ENCODE assay signal across 8 cellular contexts in the genomic region with DNA sequence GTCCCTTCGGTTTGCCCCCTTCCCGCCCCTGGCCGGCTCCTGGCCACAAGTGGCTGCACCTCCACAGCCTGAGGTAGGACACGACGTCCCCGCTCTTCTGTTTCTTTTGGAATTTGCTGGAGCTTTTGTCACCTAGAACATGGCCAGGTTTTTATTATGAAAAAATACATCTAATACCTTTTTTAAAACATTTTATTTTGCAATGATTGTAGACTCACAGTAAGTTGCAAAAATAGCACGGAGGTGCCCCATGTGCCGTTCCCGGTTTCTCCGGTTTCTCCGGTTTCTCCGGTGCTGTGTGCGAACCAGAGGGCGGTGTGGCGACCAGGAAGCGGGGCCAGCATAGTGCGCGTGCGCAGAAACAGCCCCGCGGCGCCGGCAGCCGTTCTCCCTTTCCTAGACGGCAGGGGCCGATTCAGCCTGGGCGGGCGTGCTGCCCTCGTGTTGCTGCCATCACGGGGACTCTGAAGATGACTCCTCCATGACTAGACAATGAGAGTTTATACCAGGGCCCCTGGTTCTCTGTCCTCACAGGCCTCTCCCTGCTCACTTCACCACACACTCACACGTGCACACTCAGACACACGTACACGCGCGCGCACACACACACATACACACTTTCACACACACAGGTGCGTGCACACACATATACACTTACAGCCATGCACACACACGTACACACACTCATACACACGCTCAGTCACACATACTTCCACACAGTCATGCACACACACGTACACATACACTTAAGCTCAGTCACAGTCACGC.
A peak's percentile ranks its signal among the peaks of the same experiment; 100 is the strongest.
DNase-seq lines count a peak whose midpoint lies in the region; ATAC-seq and TF ChIP-seq lines count a peak whose summit lies in the region.

No MANE protein-coding gene starts in this region.

- H3K9me3 Mint-ChIP-seq in activated T-helper 2 cell treated with anti-CD3 and anti-CD28 coated beads, Interferon-gamma antibody, Interleukin-2, Interleukin-4, amounts not matched to agents 10 μg/mL and 5 μg/mL and 100 μg/mL, durations not matched to agents 14 hours and 24 hours and 36 hours: no peaks in the 10 kb centered on the region

- H3K27ac Mint-ChIP-seq in activated T-helper 2 cell treated with anti-CD3 and anti-CD28 coated beads, Interferon-gamma antibody, Interleukin-2, Interleukin-4, amounts not matched to agents 10 μg/mL and 5 μg/mL and 100 μg/mL, durations not matched to agents 14 hours and 24 hours and 36 hours: peak overlapping the region; percentile 70

- H3K36me3 ChIP-seq in HUES48 (ENCODE audit: control insufficient read depth, insufficient read depth, low read length): no peaks in the 10 kb centered on the region

- peak overlapping the region; percentile 74 for H3K4me3 Mint-ChIP-seq in activated T-helper 2 cell treated with anti-CD3 and anti-CD28 coated beads, Interferon-gamma antibody, Interleukin-2, Interleukin-4, amounts not matched to agents 10 μg/mL and 5 μg/mL and 100 μg/mL, durations not matched to agents 14 hours and 24 hours and 36 hours (ENCODE audit: low read depth)

- peak overlapping the region; percentile 37 for H3K4me3 ChIP-seq in HUES48 (ENCODE audit: low read depth, low read length)

- H3K4me1 ChIP-seq in HUES48 (ENCODE audit: control insufficient read depth, insufficient read depth, low read length): no peaks in the 10 kb centered on the region

- peaks cover 5% of the 10 kb centered on the region; the same call in 1 of the 2 replicates for H3K27me3 ChIP-seq in HUES48 (ENCODE audit: control insufficient read depth, insufficient read depth, low read length)

- no peaks in the 10 kb centered on the region for H3K36me3 Mint-ChIP-seq in activated T-helper 2 cell treated with anti-CD3 and anti-CD28 coated beads, Interferon-gamma antibody, Interleukin-2, Interleukin-4, amounts not matched to agents 10 μg/mL and 5 μg/mL and 100 μg/mL, durations not matched to agents 14 hours and 24 hours and 36 hours (ENCODE audit: low read depth)

- POLR2A ChIA-PET in RWPE1 (lab: Yijun Ruan, JAX; ENCODE audit: low non-redundant PET): no interaction called here

- no peaks in the 10 kb centered on the region for H3K9me3 ChIP-seq in HUES48 (ENCODE audit: control insufficient read depth, insufficient read depth, low read length)

- H3K27me3 Mint-ChIP-seq in activated T-helper 2 cell treated with anti-CD3 and anti-CD28 coated beads, Interferon-gamma antibody, Interleukin-2, Interleukin-4, amounts not matched to agents 10 μg/mL and 5 μg/mL and 100 μg/mL, durations not matched to agents 14 hours and 24 hours and 36 hours (ENCODE audit: low read depth): no peaks in the 10 kb centered on the region

- TF ChIP-seq CTCF in RWPE1 (conservative IDR thresholded peaks at IDR 0.05; ENCODE audit: low read depth): no peak

- H3K9ac ChIP-seq in HUES48 (ENCODE audit: low read depth, low read length): no peak overlapping the region

- H3K4me1 Mint-ChIP-seq in activated T-helper 2 cell treated with anti-CD3 and anti-CD28 coated beads, Interferon-gamma antibody, Interleukin-2, Interleukin-4, amounts not matched to agents 10 μg/mL and 5 μg/mL and 100 μg/mL, durations not matched to agents 14 hours and 24 hours and 36 hours (ENCODE audit: low read depth): peaks cover 30% of the 10 kb centered on the region

- peak; percentile 47 for ATAC-seq in GM18907 (IDR thresholded peaks at IDR 0.05; ENCODE audit: unreplicated experiment)

- CTCF ChIA-PET in RWPE1 (lab: Yijun Ruan, JAX): interaction anchor here (0.8 kb wide), 1 partner anchor 11 kb away, joined by 3 read pairs; no protein-coding TSS in a partner anchor

- DNase-seq in 8988T: peak; percentile 84
- DNase-seq in RWPE1 (ENCODE audit: low spot score): peak; percentile 89
- peak; percentile 78 for DNase-seq in activated T-helper 2 cell treated with anti-CD3 and anti-CD28 coated beads, Interferon-gamma antibody, Interleukin-2, Interleukin-4, amounts not matched to agents 10 μg/mL and 5 μg/mL and 100 μg/mL, durations not matched to agents 14 hours and 24 hours and 36 hours (ENCODE audit: low spot score)
- DNase-seq in fibroblast of the conjunctiva (ENCODE audit: low read depth): peak; percentile 40
- peak; percentile 58 for DNase-seq in occipital lobe (lab: John Stamatoyannopoulos, UW)
- DNase-seq in substantia nigra (lab: John Stamatoyannopoulos, UW): peak in 44 of 49 donors; percentile 12 to 81 (median 55)

- H3K27ac ChIP-seq in HUES48 (ENCODE audit: low read depth, low read length) (no peak overlapping the region), RWPE1 (no peak overlapping the region), substantia nigra (ENCODE audit: low read depth, low read length, poor library complexity, severe bottlenecking) (no peak overlapping the region)

- intact Hi-C loops in activated T-helper 2 cell treated with anti-CD3 and anti-CD28 coated beads, Interferon-gamma antibody, Interleukin-2, Interleukin-4, amounts not matched to agents 10 μg/mL and 5 μg/mL and 100 μg/mL, durations not matched to agents 14 hours and 24 hours and 36 hours (cut with micrococcal nuclease): loop anchor here (2.0 kb wide), 1 partner anchor 54 kb away; no protein-coding TSS in a partner anchor
